Comparison of ENCODE assay signal across 17 cellular contexts in genomic region chr21:35996217-35996616, GRCh38.
"Had no signal": no experiment of that assay in that cellular context is flagged by ENCODE, and none has a peak within 500 bp of the region (broad histone marks: within the 10 kb centered on the region; RNA-seq: fewer than 3 reads in every experiment).

No MANE protein-coding gene starts in this region.

- H3K4me1 ChIP-seq: Peyer's patch, SJCRH30 had no signal

- H3K4me2 ChIP-seq: PC-9 had no signal

- H3K36me3 ChIP-seq: Peyer's patch, SJCRH30 had no signal

- ATAC-seq: Right ventricle myocardium inferior, SK-N-SH treated with all-trans-retinoic acid at 6 μM for 48 hours had no signal

- H3K27me3 ChIP-seq: Peyer's patch had no signal

- DNase-seq: Karpas-422; KBM-7; NCI-H1105 treated with DMSO at 0.1 percent for 48 hours; NCI-H1436; NCI-H2081 treated with DMSO at 0.1 percent for 48 hours; NCI-H2171; NCI-H345; NCI-H446 treated with DMSO at 0.1 percent for 48 hours; NCI-H510A treated with DMSO at 0.1 percent for 48 hours; NCI-H82; NK-92 treated with Interleukin-12 subunit alpha and Interleukin-12 subunit beta, amount 100 ng/mL, for 24 hours; PC-9; Peyer's patch; SHP77 treated with DMSO at 0.1 percent for 48 hours; SJCRH30 had no signal

- H2AFZ ChIP-seq: PC-9 had no signal

- H3K4me3 ChIP-seq: PC-9, Peyer's patch, SJCRH30 had no signal

- H3K9me3 ChIP-seq: Peyer's patch, SJCRH30 had no signal
